ENCODE assay signal across 8 cellular contexts in the genomic region with DNA sequence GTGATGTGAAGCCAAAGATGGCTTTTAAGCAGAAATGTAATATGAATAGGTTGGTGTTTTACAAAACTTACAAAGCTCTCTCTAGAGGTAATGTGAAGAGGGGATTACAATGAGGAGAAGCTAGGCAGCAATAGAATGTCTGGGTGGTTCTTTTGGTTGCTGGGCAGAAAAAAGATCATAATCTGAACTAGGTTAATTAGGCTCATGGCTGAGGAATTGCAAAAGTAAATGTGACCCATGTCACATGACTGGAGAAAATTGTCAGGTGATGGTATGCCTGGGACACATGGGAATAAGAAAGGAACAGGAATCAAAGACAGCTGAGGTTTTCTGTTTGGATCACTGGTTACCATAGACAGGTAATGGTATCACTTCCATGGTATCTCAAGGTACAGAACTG. TPM values are rescaled to one million over a fixed set of nuclear protein-coding genes. Genes with fewer than 3 reads are reported as not detected.
"Had no signal": no experiment of that assay in that cellular context is flagged by ENCODE, and none has a peak within 500 bp of the region (broad histone marks: within the 10 kb centered on the region; RNA-seq: fewer than 3 reads in every experiment).

No MANE protein-coding gene starts in this region.

- H3K9me3 ChIP-seq: HAP-1 had no signal

- DNase-seq: GOT3, H7, HFFc6, IMR-90, KG1 had no signal

- H3K27ac Mint-ChIP-seq: HFFc6 had no signal

- H3K4me3 ChIP-seq: HAP-1, K562 had no signal

- H3K36me3 ChIP-seq: HAP-1 had no signal

- H3K4me1 ChIP-seq: HAP-1 had no signal

- ATAC-seq: HCT116, K562 had no signal

- H3K4me3 Mint-ChIP-seq: HFFc6 had no signal

RNA-seq across cellular contexts. Expression of a gene that starts 7.5 kb away (rescaled TPM):
- polyA plus RNA-seq: IMR-90, K562 had no signal
